ENCODE assay signal across 8 cellular contexts in the genomic region with DNA sequence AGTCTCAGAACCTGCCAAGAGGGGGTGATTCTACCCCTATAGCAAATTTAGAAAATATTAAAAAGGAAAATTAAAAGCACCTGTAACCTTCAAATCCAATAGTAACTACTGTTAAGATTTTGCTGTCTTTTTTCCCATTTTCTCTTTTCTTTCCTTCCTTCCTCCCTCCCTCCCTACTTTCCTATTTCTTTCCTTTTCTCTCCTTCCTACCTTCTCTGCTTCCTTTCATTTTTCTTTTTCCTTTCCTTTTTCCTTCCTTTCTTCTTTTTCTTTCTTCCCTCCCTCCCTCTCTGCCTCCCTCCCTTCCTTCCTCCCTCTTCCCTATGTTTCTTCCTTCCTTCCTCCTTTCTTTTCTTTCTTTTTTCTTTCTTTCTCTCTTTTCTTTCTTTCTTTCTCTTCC.
"Had no signal": no experiment of that assay in that cellular context is flagged by ENCODE, and none has a peak within 500 bp of the region (broad histone marks: within the 10 kb centered on the region; RNA-seq: fewer than 3 reads in every experiment).

No MANE protein-coding gene starts in this region.

- H3K27ac Mint-ChIP-seq: IgD-negative memory B cell had no signal

- DNase-seq: GOT3, H7, KG1 had no signal

- FAIRE-seq: HTR-8/SVneo had no signal

- H3K36me3 Mint-ChIP-seq: IgD-negative memory B cell had no signal

- H3K4me1 Mint-ChIP-seq: IgD-negative memory B cell had no signal

- H3K9me3 Mint-ChIP-seq: IgD-negative memory B cell had no signal

- H3K9me3 ChIP-seq: HAP-1 had no signal

- H3K9ac ChIP-seq: GM23248 had no signal

- H2AFZ ChIP-seq: GM23248 had no signal

- H3K4me3 ChIP-seq: GM23248, HAP-1 had no signal

- ATAC-seq: HCT116 had no signal

- H3K4me1 ChIP-seq: HAP-1 had no signal

- H3K27ac ChIP-seq: GM23248 had no signal

- H3K36me3 ChIP-seq: HAP-1 had no signal
